Comparison of ENCODE assay signal across 8 cellular contexts in genomic region chr6:30483677-30484279, GRCh38. TPM values are rescaled to one million over a fixed set of nuclear protein-coding genes. Genes with fewer than 3 reads are reported as not detected.
A peak's percentile ranks its signal among the peaks of the same experiment; 100 is the strongest.
DNase-seq lines count a peak whose midpoint lies in the region; ATAC-seq and TF ChIP-seq lines count a peak whose summit lies in the region.

No MANE protein-coding gene starts in this region.

- H3K4me1 Mint-ChIP-seq in activated CD4-positive, alpha-beta T cell treated with anti-CD3 and anti-CD28 coated beads, Interleukin-2, amount 10 ng/mL, durations not matched to agents 24 days and 14 days = peaks cover 41% of the 10 kb centered on the region
- H3K4me1 Mint-ChIP-seq in activated CD8-positive, alpha-beta T cell treated with anti-CD3 and anti-CD28 coated beads, Interleukin-2, amount 10 ng/mL, durations not matched to agents 7 days and 5 days (ENCODE audit: low read depth) = peaks cover 30% of the 10 kb centered on the region
- H3K4me1 Mint-ChIP-seq in immature natural killer cell = peaks cover 22 to 37% of the 10 kb centered on the region in 2 donors
- H3K4me1 Mint-ChIP-seq in activated CD4-positive, alpha-beta memory T cell treated with anti-CD3 and anti-CD28 coated beads, Interleukin-2, amount 10 ng/mL, durations not matched to agents 7 days and 5 days = peaks cover 35% of the 10 kb centered on the region

- H3K27ac ChIP-seq in transverse colon = no peak overlapping the region

- H3K4me3 ChIP-seq in NB4 (ENCODE audit: low read depth, low read length) = no peak overlapping the region
- H3K4me3 ChIP-seq in transverse colon = no peak overlapping the region

- no peaks in the 10 kb centered on the region for H3K9me3 ChIP-seq in transverse colon

- peaks cover 4% of the 10 kb centered on the region for H3K36me3 Mint-ChIP-seq in activated CD4-positive, alpha-beta T cell treated with anti-CD3 and anti-CD28 coated beads, Interleukin-2, amount 10 ng/mL, durations not matched to agents 24 days and 14 days (ENCODE audit: low read depth)
- no peaks in the 10 kb centered on the region for H3K36me3 Mint-ChIP-seq in activated CD8-positive, alpha-beta T cell treated with anti-CD3 and anti-CD28 coated beads, Interleukin-2, amount 10 ng/mL, durations not matched to agents 7 days and 5 days (ENCODE audit: low read depth)
- no peaks in the 10 kb centered on the region for H3K36me3 Mint-ChIP-seq in immature natural killer cell
- H3K36me3 Mint-ChIP-seq in activated CD4-positive, alpha-beta memory T cell treated with anti-CD3 and anti-CD28 coated beads, Interleukin-2, amount 10 ng/mL, durations not matched to agents 7 days and 5 days (ENCODE audit: low read depth) = no peaks in the 10 kb centered on the region

- intact Hi-C loops in activated CD4-positive, alpha-beta T cell treated with anti-CD3 and anti-CD28 coated beads, Interleukin-2, amount 10 ng/mL, durations not matched to agents 24 days and 14 days (cut with micrococcal nuclease) = loop anchor here (1.0 to 10.0 kb wide), 3 partner anchors 49 to 191 kb away; partner anchors contain the start of gene DHX16
- intact Hi-C loops in transverse colon (cut with DNase I; ENCODE audit: low total_unique reads) = loop anchor here (5.0 kb wide), 1 partner anchor 49 kb away; no protein-coding TSS in a partner anchor

- TF ChIP-seq CTCF in NB4 (IDR thresholded peaks at IDR 0.05; ENCODE audit: low read depth, low read length) (peak; percentile 56), transverse colon (IDR thresholded peaks at IDR 0.05) (peak; percentile 44 to 70 (median 50))

- 25 to 26% methylated on average over 6 to 7 of the region's 7 CpGs for WGBS in transverse colon (ENCODE audit: low coverage in 1 of 2), 2 donors

- peak; percentile 86 for DNase-seq in activated CD4-positive, alpha-beta T cell treated with anti-CD3 and anti-CD28 coated beads, Interleukin-2, amount 10 ng/mL, durations not matched to agents 24 days and 14 days
- DNase-seq in activated CD4-positive, alpha-beta T cell treated with anti-CD3 and anti-CD28 coated beads, Interleukin-2, amount 50 U/mL, for 1 hour = no peak
- DNase-seq in NB4 (ENCODE audit: low read depth) (peak; percentile 80), immature natural killer cell (peak; percentile 60 to 69 (median 63)), transverse colon (no peak)
- peak; percentile 65 for DNase-seq in activated CD8-positive, alpha-beta T cell treated with anti-CD3 and anti-CD28 coated beads, Interleukin-2, amount 10 ng/mL, durations not matched to agents 7 days and 5 days
- DNase-seq in activated T-cell treated with anti-CD3 and anti-CD28 coated beads, Interleukin-2, amount 50 U/mL, for 48 hours = no peak
- no peak for DNase-seq in activated CD4-positive, alpha-beta memory T cell treated with anti-CD3 and anti-CD28 coated beads, Interleukin-2, amount 10 ng/mL, durations not matched to agents 7 days and 5 days

- peaks cover 49% of the 10 kb centered on the region for H3K27me3 ChIP-seq in transverse colon

- H3K4me3 Mint-ChIP-seq in activated CD4-positive, alpha-beta T cell treated with anti-CD3 and anti-CD28 coated beads, Interleukin-2, amount 10 ng/mL, durations not matched to agents 24 days and 14 days = no peak overlapping the region
- no peak overlapping the region for H3K4me3 Mint-ChIP-seq in activated CD8-positive, alpha-beta T cell treated with anti-CD3 and anti-CD28 coated beads, Interleukin-2, amount 10 ng/mL, durations not matched to agents 7 days and 5 days
- no peak overlapping the region for H3K4me3 Mint-ChIP-seq in immature natural killer cell
- no peak overlapping the region for H3K4me3 Mint-ChIP-seq in activated CD4-positive, alpha-beta memory T cell treated with anti-CD3 and anti-CD28 coated beads, Interleukin-2, amount 10 ng/mL, durations not matched to agents 7 days and 5 days

- no peak for ATAC-seq in activated CD8-positive, alpha-beta T cell treated with anti-CD3 and anti-CD28 coated beads, Interleukin-2, amount 10 ng/mL, durations not matched to agents 7 days and 5 days

- no peaks in the 10 kb centered on the region for H3K36me3 ChIP-seq in transverse colon

- POLR2A ChIA-PET in activated CD8-positive, alpha-beta T cell treated with anti-CD3 and anti-CD28 coated beads, Interleukin-2, amount 10 ng/mL, durations not matched to agents 7 days and 5 days (lab: Charles Lee) = interaction anchor here (0.8 to 1.2 kb wide), 3 partner anchors 10 to 250 kb away, joined by 3 to 4 read pairs (median 4); no protein-coding TSS in a partner anchor
- POLR2A ChIA-PET in activated CD4-positive, alpha-beta memory T cell treated with anti-CD3 and anti-CD28 coated beads, Interleukin-2, amount 10 ng/mL, durations not matched to agents 7 days and 5 days (lab: Charles Lee) = interaction anchor here (0.7 to 5.6 kb wide), 8 partner anchors 9 to 114 kb away, joined by 3 to 45 read pairs (median 4); partner anchors contain the start of gene PRR3

- TF ChIP-seq POLR2A in NB4 (IDR thresholded peaks at IDR 0.05; ENCODE audit: extremely low read depth, insufficient read length) (no peak), transverse colon (IDR thresholded peaks at IDR 0.05) (no peak)

- H3K9me3 Mint-ChIP-seq in activated CD4-positive, alpha-beta T cell treated with anti-CD3 and anti-CD28 coated beads, Interleukin-2, amount 10 ng/mL, durations not matched to agents 24 days and 14 days = no peaks in the 10 kb centered on the region
- H3K9me3 Mint-ChIP-seq in activated CD8-positive, alpha-beta T cell treated with anti-CD3 and anti-CD28 coated beads, Interleukin-2, amount 10 ng/mL, durations not matched to agents 7 days and 5 days (ENCODE audit: insufficient read depth) = no peaks in the 10 kb centered on the region
- no peaks in the 10 kb centered on the region for H3K9me3 Mint-ChIP-seq in immature natural killer cell
- no peaks in the 10 kb centered on the region for H3K9me3 Mint-ChIP-seq in activated CD4-positive, alpha-beta memory T cell treated with anti-CD3 and anti-CD28 coated beads, Interleukin-2, amount 10 ng/mL, durations not matched to agents 7 days and 5 days

- CTCF ChIA-PET in activated CD8-positive, alpha-beta T cell treated with anti-CD3 and anti-CD28 coated beads, Interleukin-2, amount 10 ng/mL, durations not matched to agents 7 days and 5 days (lab: Charles Lee) = interaction anchor here (0.6 to 10.3 kb wide), 37 partner anchors 9 to 603 kb away, joined by 3 to 464 read pairs (median 6); partner anchors contain the start of genes ABCF1, DHX16, GNL1 and PRR3
- CTCF ChIA-PET in activated CD4-positive, alpha-beta memory T cell treated with anti-CD3 and anti-CD28 coated beads, Interleukin-2, amount 10 ng/mL, durations not matched to agents 7 days and 5 days (lab: Charles Lee) = interaction anchor here (0.6 to 7.3 kb wide), 25 partner anchors 9 to 246 kb away, joined by 3 to 267 read pairs (median 5); partner anchors contain the start of genes ABCF1, DHX16 and PRR3

- peaks cover 0 to 12% (median 7%) of the 10 kb centered on the region in 4 donors for H3K4me1 ChIP-seq in transverse colon

- peaks cover 44% of the 10 kb centered on the region for H3K27me3 Mint-ChIP-seq in activated CD4-positive, alpha-beta T cell treated with anti-CD3 and anti-CD28 coated beads, Interleukin-2, amount 10 ng/mL, durations not matched to agents 24 days and 14 days
- peaks cover 40% of the 10 kb centered on the region for H3K27me3 Mint-ChIP-seq in activated CD8-positive, alpha-beta T cell treated with anti-CD3 and anti-CD28 coated beads, Interleukin-2, amount 10 ng/mL, durations not matched to agents 7 days and 5 days (ENCODE audit: low read depth)
- H3K27me3 Mint-ChIP-seq in immature natural killer cell (ENCODE audit: low read depth in 3 of 3) = peaks cover 19 to 29% (median 23%) of the 10 kb centered on the region in 3 donors
- H3K27me3 Mint-ChIP-seq in activated CD4-positive, alpha-beta memory T cell treated with anti-CD3 and anti-CD28 coated beads, Interleukin-2, amount 10 ng/mL, durations not matched to agents 7 days and 5 days = peaks cover 60% of the 10 kb centered on the region

- no peak overlapping the region for H3K27ac Mint-ChIP-seq in activated CD4-positive, alpha-beta T cell treated with anti-CD3 and anti-CD28 coated beads, Interleukin-2, amount 10 ng/mL, durations not matched to agents 24 days and 14 days
- H3K27ac Mint-ChIP-seq in activated CD8-positive, alpha-beta T cell treated with anti-CD3 and anti-CD28 coated beads, Interleukin-2, amount 10 ng/mL, durations not matched to agents 7 days and 5 days = no peak overlapping the region
- no peak overlapping the region for H3K27ac Mint-ChIP-seq in immature natural killer cell
- no peak overlapping the region for H3K27ac Mint-ChIP-seq in activated CD4-positive, alpha-beta memory T cell treated with anti-CD3 and anti-CD28 coated beads, Interleukin-2, amount 10 ng/mL, durations not matched to agents 7 days and 5 days

- TF ChIP-seq EP300 in transverse colon (IDR thresholded peaks at IDR 0.05; ENCODE audit: low read depth) = no peak

- in situ Hi-C loops in transverse colon (cut with MboI; ENCODE audit: low pct_ligation_motif_present in 1 of 4, low pct_unique_long_range_greater_than_20kb in 1 of 4, low sequenced_read_pairs in 3 of 4) = loop anchor here in 3 of 4 donors (5.0 kb wide), 3 partner anchors 54 to 114 kb away; no protein-coding TSS in a partner anchor

RNA-seq across cellular contexts. Expression of gene HLA-E, which starts 5.5 kb away (rescaled TPM):
- total RNA-seq in activated CD4-positive, alpha-beta T cell treated with anti-CD3 and anti-CD28 coated beads, Interleukin-2, amount 10 ng/mL, durations not matched to agents 24 days and 14 days = 484 and 488 TPM in 2 replicates
- 100 to 1,000 TPM; 523 to 536 TPM for total RNA-seq in activated CD8-positive, alpha-beta T cell treated with anti-CD3 and anti-CD28 coated beads, Interleukin-2, amount 10 ng/mL, durations not matched to agents 7 days and 5 days
- polyA plus RNA-seq in immature natural killer cell = 1,000 to 10,000 TPM; 2,819 to 4,179 (median 3,086) TPM
- 100 to 1,000 TPM; 248 to 610 (median 493) TPM for total RNA-seq in transverse colon
- 100 to 1,000 TPM; 757 to 767 TPM for total RNA-seq in activated CD4-positive, alpha-beta memory T cell treated with anti-CD3 and anti-CD28 coated beads, Interleukin-2, amount 10 ng/mL, durations not matched to agents 7 days and 5 days

Comparison
In these comparisons a context has a peak if more than half of its experiments do, and no peak if none do; other contexts are left out.
1. DNase-seq: peak in activated CD4-positive, alpha-beta T cell treated with anti-CD3 and anti-CD28 coated beads, Interleukin-2, amount 10 ng/mL, durations not matched to agents 24 days and 14 days (single experiment), NB4 (single experiment), activated CD8-positive, alpha-beta T cell treated with anti-CD3 and anti-CD28 coated beads, Interleukin-2, amount 10 ng/mL, durations not matched to agents 7 days and 5 days (single experiment) and immature natural killer cell (3 of 3); none in activated CD4-positive, alpha-beta T cell treated with anti-CD3 and anti-CD28 coated beads, Interleukin-2, amount 50 U/mL, for 1 hour (single experiment), transverse colon (single experiment), activated T-cell treated with anti-CD3 and anti-CD28 coated beads, Interleukin-2, amount 50 U/mL, for 48 hours (0 of 2) and activated CD4-positive, alpha-beta memory T cell treated with anti-CD3 and anti-CD28 coated beads, Interleukin-2, amount 10 ng/mL, durations not matched to agents 7 days and 5 days (single experiment).